ENCODE assay signal across 15 cellular contexts in genomic region chr11:72634472-72635095, GRCh38. TPM values are rescaled to one million over a fixed set of nuclear protein-coding genes. Genes with fewer than 3 reads are reported as not detected.
DNase-seq lines count a peak whose midpoint lies in the region; ATAC-seq, FAIRE-seq and TF ChIP-seq lines count a peak whose summit lies in the region.
"Had no signal": no experiment of that assay in that cellular context is flagged by ENCODE, and none has a peak within 500 bp of the region (broad histone marks: within the 10 kb centered on the region; RNA-seq: fewer than 3 reads in every experiment).

No MANE protein-coding gene starts in this region.

- TF ChIP-seq CTCF in liver (IDR thresholded peaks at IDR 0.05; ENCODE audit: low read depth, low read length, missing input control) (no peak), HepG2 (CRISPR knock-in tag; IDR thresholded peaks at IDR 0.05) (no peak), sigmoid colon (IDR thresholded peaks at IDR 0.05) (no peak)

- TF ChIP-seq EP300 in HepG2 (IDR thresholded peaks at IDR 0.05; ENCODE audit: low read depth in 2 of 2, low read length in 2 of 2): no peak
- TF ChIP-seq EP300 in HepG2 (CRISPR knock-in tag; IDR thresholded peaks at IDR 0.05; ENCODE audit: borderline replicate concordance): no peak
- no peak for TF ChIP-seq EP300 in sigmoid colon (IDR thresholded peaks at IDR 0.05)

- no peaks in the 10 kb centered on the region for H4K20me1 ChIP-seq in HepG2 (ENCODE audit: insufficient read depth, low read length)

- H3K36me3 ChIP-seq in liver (ENCODE audit: control insufficient read depth in 4 of 4, insufficient read depth in 3 of 4, low read depth in 1 of 4, low read length in 3 of 4): no peaks in the 10 kb centered on the region
- no peaks in the 10 kb centered on the region for H3K36me3 ChIP-seq in HepG2 (replicated peaks in 1 of 2; ENCODE audit: control insufficient read depth in 1 of 2, insufficient read depth in 2 of 2, low read length in 2 of 2)
- H3K36me3 ChIP-seq in sigmoid colon: no peaks in the 10 kb centered on the region

- POLR2A ChIA-PET in HepG2 (lab: Yijun Ruan, JAX): no interaction called here

- H3K79me2 ChIP-seq in HepG2 (ENCODE audit: insufficient read depth, low read length): no peaks in the 10 kb centered on the region

- peak overlapping the region; percentile 5 to 60 for H3K27ac ChIP-seq in liver (ENCODE audit: low read depth in 1 of 2, low read length in 2 of 2)
- no peak overlapping the region for H3K27ac ChIP-seq in HepG2 (ENCODE audit: extremely low read length, insufficient read depth, low read length)
- peak overlapping the region; percentile 4 to 92 (median 91) for H3K27ac ChIP-seq in sigmoid colon

- ATAC-seq in HepG2 (no peak), left ventricle myocardium superior (no peak), HG02885 (IDR thresholded peaks at IDR 0.05; ENCODE audit: poor library complexity, unreplicated experiment) (no peak)

- no TSS peak for BruUV-seq in HepG2 (replicated peaks; lab: Mats Ljungman, UMichigan)

- H2AFZ ChIP-seq in HepG2 (ENCODE audit: low read length): no peak overlapping the region

- no peak for DNase-seq in HepG2 (ENCODE audit: low spot score)
- peak; percentile 52 for DNase-seq in left ventricle myocardium superior
- DNase-seq in sigmoid colon: no peak
- no peak for DNase-seq in stimulated activated CD4-positive, alpha-beta T cell treated with anti-CD3 and anti-CD28 coated beads, Interleukin-12 subunit alpha, Interleukin-12 subunit beta, amount 100 ng/mL, for 4 hours
- no peak for DNase-seq in NCI-H2081 (lab: John Stamatoyannopoulos, UW)
- DNase-seq: COR-L47, DMS153, EL, NCI-H187 treated with DMSO at 0.1 percent for 48 hours, NCI-H2171, NCI-H510A, NCI-H82 had no signal

- no peak for FAIRE-seq in HepG2 (lab: Jason Lieb, UNC)
- FAIRE-seq: H54 had no signal

- H3K4me3 ChIP-seq in liver (ENCODE audit: low read depth in 1 of 3, low read length in 3 of 3): no peak overlapping the region
- H3K4me3 ChIP-seq in HepG2 (replicated peaks in 1 of 3; ENCODE audit: insufficient read depth in 1 of 3, low read depth in 2 of 3, low read length in 3 of 3): no peak overlapping the region
- no peak overlapping the region for H3K4me3 ChIP-seq in sigmoid colon

- no peaks in the 10 kb centered on the region for H3K27me3 ChIP-seq in liver (ENCODE audit: control insufficient read depth in 4 of 4, insufficient read depth in 4 of 4, low read length in 3 of 4)
- peaks cover 25 to 93% of the 10 kb centered on the region in 2 experiments for H3K27me3 ChIP-seq in HepG2 (ENCODE audit: control insufficient read depth in 1 of 2, insufficient read depth in 2 of 2, low read length in 2 of 2)
- no peaks in the 10 kb centered on the region for H3K27me3 ChIP-seq in sigmoid colon

- in situ Hi-C loops in HepG2 (cut with HindIII; ENCODE audit: extremely low pct_ligation_motif_present, low pct_unique_long_range_greater_than_20kb): no loop called here

- H3K4me1 ChIP-seq in liver (ENCODE audit: control insufficient read depth in 4 of 4, insufficient read depth in 4 of 4, low read length in 3 of 4): peaks cover 0 to 7% (median 0%) of the 10 kb centered on the region in 4 donors
- no peaks in the 10 kb centered on the region for H3K4me1 ChIP-seq in HepG2 (ENCODE audit: insufficient read depth, low read length)
- peaks cover 0 to 76% (median 65%) of the 10 kb centered on the region in 4 donors for H3K4me1 ChIP-seq in sigmoid colon

- TF ChIP-seq RAD21 in liver (IDR thresholded peaks at IDR 0.05): no peak
- TF ChIP-seq RAD21 in HepG2 (CRISPR knock-in tag; IDR thresholded peaks at IDR 0.05): no peak

- TF ChIP-seq POLR2A in HepG2 (IDR thresholded peaks at IDR 0.05; ENCODE audit: insufficient read depth in 1 of 2, low read depth in 2 of 2, low read length in 2 of 2) (no peak), sigmoid colon (IDR thresholded peaks at IDR 0.05) (no peak)

- H3K9ac ChIP-seq in liver (ENCODE audit: low read depth in 1 of 2, low read length in 2 of 2) (no peak overlapping the region), HepG2 (ENCODE audit: insufficient read depth, low read depth, low read length) (no peak overlapping the region)

- no peak overlapping the region for H3K4me2 ChIP-seq in HepG2 (ENCODE audit: low read depth, low read length)

- H3K9me3 ChIP-seq in liver (ENCODE audit: control insufficient read depth in 4 of 4, low read length in 3 of 4): no peaks in the 10 kb centered on the region
- no peaks in the 10 kb centered on the region for H3K9me3 ChIP-seq in HepG2 (ENCODE audit: low read length)
- H3K9me3 ChIP-seq in sigmoid colon: no peaks in the 10 kb centered on the region

- WGBS in liver: 80% methylated on average over 7 of the region's 7 CpGs
- 0% methylated on average over 5 of the region's 7 CpGs for WGBS in HepG2 (ENCODE audit: low lambda C conversion rate)
- 75 to 84% methylated on average over 7 of the region's 7 CpGs for WGBS in sigmoid colon, 2 donors

- CTCF ChIA-PET in HepG2 (lab: Yijun Ruan, JAX; ENCODE audit: low intra/inter-chr PET ratio, low total read pairs): no interaction called here

- intact Hi-C loops in HepG2 (cut with micrococcal nuclease; ENCODE audit: unreplicated experiment) (no loop called here), left ventricle myocardium superior (cut with micrococcal nuclease) (no loop called here), sigmoid colon (cut with DNase I) (loop anchor here (10.0 kb wide), 1 partner anchor 700 kb away; no protein-coding TSS in a partner anchor)

TF ChIP-seq in liver, 16 proteins besides CTCF, POLR2A, EP300 and RAD21:
- TF ChIP-seq TAF1 (conservative IDR thresholded peaks at IDR 0.05): no peak
- no peak for TF ChIP-seq MAX (IDR thresholded peaks at IDR 0.05)
- peak; percentile 74 for TF ChIP-seq NR2F2 (IDR thresholded peaks at IDR 0.05)
- TF ChIP-seq GABPA (IDR thresholded peaks at IDR 0.05 in 1 of 2, conservative IDR thresholded peaks at IDR 0.05 in 1 of 2): no peak

TF ChIP-seq in HepG2, 621 proteins besides CTCF, POLR2A, EP300 and RAD21:
- TF ChIP-seq HNRNPLL (IDR thresholded peaks at IDR 0.05; ENCODE audit: low read depth, low read length, poor library complexity, severe bottlenecking): no peak
- TF ChIP-seq ZNF704 (CRISPR knock-in tag; IDR thresholded peaks at IDR 0.05; ENCODE audit: borderline replicate concordance): no peak
- no peak for TF ChIP-seq U2AF2 (IDR thresholded peaks at IDR 0.05; ENCODE audit: low read depth, low read length)
- no peak for TF ChIP-seq ZNF790 (CRISPR knock-in tag; IDR thresholded peaks at IDR 0.05; ENCODE audit: borderline replicate concordance)
- TF ChIP-seq POLR2AphosphoS2 (IDR thresholded peaks at IDR 0.05; ENCODE audit: low read depth, low read length): no peak
- no peak for TF ChIP-seq HES4 (CRISPR knock-in tag; IDR thresholded peaks at IDR 0.05; ENCODE audit: borderline replicate concordance)
- no peak for TF ChIP-seq RBM22 (optimal IDR thresholded peaks at IDR 0.05; ENCODE audit: low read length)
- no peak for TF ChIP-seq CCAR2 (optimal IDR thresholded peaks at IDR 0.05; ENCODE audit: low read depth, low read length)

RNA-seq across cellular contexts. Expression of gene PDE2A, which starts 39.6 kb away (rescaled TPM):
- total RNA-seq in liver: 10 to 100 TPM in 1 of 2 donors, 1 to 10 TPM in 1; 9.3 to 32.8 TPM
- polyA plus RNA-seq in liver: 10 to 100 TPM in 1 of 2 donors, 1 to 10 TPM in 1; 4.3 to 16.6 TPM
- not detected in 2 replicates for total RNA-seq in HepG2 (2016; rRNA removed; fragmentation: Illumina TruSeq; extraction: Trizol)
- total RNA-seq in HepG2 (2016; cell fraction: cytosol; rRNA removed; fragmentation: Illumina TruSeq; extraction: Trizol; ENCODE audit: low read depth): not detected in 2 replicates
- 0.19 TPM in 1 of 2 replicates, not detected in the other for total RNA-seq in HepG2 (2016; cell fraction: insoluble cytoplasmic fraction; rRNA removed; fragmentation: Illumina TruSeq; extraction: Trizol)
- total RNA-seq in HepG2 (2016; cell fraction: membrane; rRNA removed; fragmentation: Illumina TruSeq; extraction: Trizol): not detected in 2 replicates
- 0.81 TPM in 1 of 2 replicates, not detected in the other for total RNA-seq in HepG2 (2016; cell fraction: nucleus; rRNA removed; fragmentation: Illumina TruSeq; extraction: Trizol)
- polyA plus RNA-seq in HepG2 (2011; rRNA removed): 2.8 and 3.1 TPM in 2 replicates
- polyA plus RNA-seq in HepG2 (2011; cell fraction: cytosol; rRNA removed): 0.74 and 0.82 TPM in 2 replicates
- 12.4 and 12.9 TPM in 2 replicates for polyA plus RNA-seq in HepG2 (2011; cell fraction: nucleus; rRNA removed)
- 1.1 and 1.3 TPM in 2 replicates for polyA plus RNA-seq in HepG2 (2012)
- not detected in 2 replicates for polyA plus RNA-seq in HepG2 (2016; cell fraction: cytosol; fragmentation: Illumina TruSeq; extraction: Trizol; ENCODE audit: low read depth)
- polyA plus RNA-seq in HepG2 (2016; cell fraction: insoluble cytoplasmic fraction; fragmentation: Illumina TruSeq; extraction: Trizol; ENCODE audit: low read depth): not detected in 2 replicates
- not detected in 2 replicates for polyA plus RNA-seq in HepG2 (2016; cell fraction: membrane; fragmentation: Illumina TruSeq; extraction: Trizol; ENCODE audit: low read depth)
- polyA plus RNA-seq in HepG2 (2016; cell fraction: nucleus; fragmentation: Illumina TruSeq; extraction: Trizol; ENCODE audit: insufficient read depth, low read depth): not detected in 2 replicates
- polyA minus RNA-seq in HepG2 (2011; rRNA and poly(A)+ RNA removed; ENCODE audit: low replicate concordance): 1.6 and 410 TPM in 2 replicates
- 0.62 and 1.1 TPM in 2 replicates for polyA minus RNA-seq in HepG2 (2011; cell fraction: cytosol; rRNA and poly(A)+ RNA removed)
- polyA minus RNA-seq in HepG2 (2011; cell fraction: nucleus; rRNA and poly(A)+ RNA removed): 2.2 and 3.6 TPM in 2 replicates
- total RNA-seq in left ventricle myocardium superior: 30.0 TPM
- total RNA-seq in sigmoid colon: 10 to 100 TPM; 48.9 to 75.1 (median 62.1) TPM
- 10 to 100 TPM in 1 of 3 donors, 1 to 10 TPM in 2; 1.8 to 14.7 (median 4.8) TPM for polyA plus RNA-seq in sigmoid colon

Comparison
In these comparisons a context has a peak if more than half of its experiments do, and no peak if none do; other contexts are left out.
1. RNA of gene PDE2A, which starts 39.6 kb away (total RNA-seq): 48.9 to 75.1 TPM in sigmoid colon, 9.3 to 32.8 TPM in liver and 30.0 TPM in left ventricle myocardium superior (single experiment); 0.19 to 0.81 TPM in HepG2; every median in the first group is over 4 times any median in the second.